In genomic region chr10:70376436-70377378, GRCh38 we compare ENCODE assay signal across 19 cellular contexts. TPM values are rescaled to one million over a fixed set of nuclear protein-coding genes. Genes with fewer than 3 reads are reported as not detected.
DNase-seq lines count a peak whose midpoint lies in the region; ATAC-seq, FAIRE-seq and TF ChIP-seq lines count a peak whose summit lies in the region.
"Had no signal": no experiment of that assay in that cellular context is flagged by ENCODE, and none has a peak within 500 bp of the region (broad histone marks: within the 10 kb centered on the region; RNA-seq: fewer than 3 reads in every experiment).

No MANE protein-coding gene starts in this region.

- H3K36me3 ChIP-seq in GM23338 (ENCODE audit: insufficient read depth) (no peaks in the 10 kb centered on the region; the same call in 1 of the 2 replicates), endothelial cell of umbilical vein (ENCODE audit: control insufficient read depth in 2 of 2, extremely low read depth in 1 of 2, insufficient read depth in 2 of 2, low read length in 2 of 2) (peaks cover 0 to 2% of the 10 kb centered on the region in 2 experiments), psoas muscle (ENCODE audit: insufficient read depth in 1 of 2, low read depth in 1 of 2) (peaks cover 0 to 31% of the 10 kb centered on the region in 2 donors), uterus (no peaks in the 10 kb centered on the region)

- no peak overlapping the region for H3K9ac ChIP-seq in endothelial cell of umbilical vein (replicated peaks; ENCODE audit: extremely low read depth, insufficient read depth, low read length)

- H3K9me3 ChIP-seq in endothelial cell of umbilical vein (replicated peaks; ENCODE audit: control insufficient read depth, insufficient read depth, low read length) (no peaks in the 10 kb centered on the region), psoas muscle (no peaks in the 10 kb centered on the region), uterus (peaks cover 0 to 3% of the 10 kb centered on the region in 2 donors)

- H3F3A ChIP-seq in GM23338 (replicated peaks; ENCODE audit: low read depth): peaks cover 9% of the 10 kb centered on the region; the same call in 1 of the 2 replicates

- POLR2A ChIA-PET in endothelial cell of umbilical vein (lab: Charles Lee): interaction anchor here (2.6 kb wide), 1 partner anchor 27 kb away, joined by 9 read pairs; the partner anchor contains the start of gene EIF4EBP2

- dilution Hi-C loops in endothelial cell of umbilical vein (cut with MboI; ENCODE audit: extremely low pct_ligation_motif_present, low sequenced_read_pairs): no loop called here

- H3K27me3 ChIP-seq in GM23338 (ENCODE audit: insufficient read depth) (peaks cover 13% of the 10 kb centered on the region), endothelial cell of umbilical vein (ENCODE audit: control insufficient read depth in 2 of 2, insufficient read depth in 2 of 2, low read length in 2 of 2) (no peaks in the 10 kb centered on the region), psoas muscle (ENCODE audit: insufficient read depth in 3 of 3, low read length in 2 of 3) (no peaks in the 10 kb centered on the region), uterus (no peaks in the 10 kb centered on the region)

- ATAC-seq in GM23338: no peak
- ATAC-seq in psoas muscle: peak in 1 of 4 donors; percentile 30
- ATAC-seq in GM18868 (IDR thresholded peaks at IDR 0.05; ENCODE audit: unreplicated experiment): no peak
- ATAC-seq: activated CD4-positive, CD25-positive, alpha-beta regulatory T cell treated with anti-CD3 and anti-CD28 coated beads, Interleukin-2, amount 50 U/mL, for 24 hours; heart right ventricle; stimulated activated memory B cell treated with anti-CD40 and anti-IgM and Interleukin-4, amounts not matched to agents 10 μg/mL and 1 μg/mL and 100 μg/mL, for 72 hours; T-cell had no signal

- H3K27ac ChIP-seq in GM23338 (ENCODE audit: low read depth): no peak overlapping the region
- H3K27ac ChIP-seq in endothelial cell of umbilical vein (ENCODE audit: insufficient read depth, low read depth, low read length): peak overlapping the region; percentile 88
- H3K27ac ChIP-seq in psoas muscle: peak overlapping the region; percentile 94
- no peak overlapping the region for H3K27ac ChIP-seq in uterus
- H3K27ac ChIP-seq: heart right ventricle had no signal

- no peaks in the 10 kb centered on the region for H3K9me1 ChIP-seq in endothelial cell of umbilical vein (replicated peaks; ENCODE audit: control insufficient read depth, extremely low read depth, insufficient read depth, low read length)

- H3K4me2 ChIP-seq in GM23338 (no peak overlapping the region), endothelial cell of umbilical vein (ENCODE audit: insufficient read depth, low read length) (peak overlapping the region; percentile 45)

- H4K20me1 ChIP-seq in GM23338 (replicated peaks; ENCODE audit: insufficient read depth) (peaks cover 14% of the 10 kb centered on the region), endothelial cell of umbilical vein (replicated peaks; ENCODE audit: control insufficient read depth, extremely low read depth, insufficient read depth, low read length) (no peaks in the 10 kb centered on the region)

- H3K27ac Mint-ChIP-seq in GM23338: peak overlapping the region; percentile 5; the same call in 1 of the 2 replicates
- H3K27ac Mint-ChIP-seq: stimulated activated memory B cell treated with anti-CD40 and anti-IgM and Interleukin-4, amounts not matched to agents 10 μg/mL and 1 μg/mL and 100 μg/mL, for 72 hours; T-cell had no signal

- no peaks in the 10 kb centered on the region for H3K9me2 ChIP-seq in GM23338 (ENCODE audit: insufficient read depth)

- H2AFZ ChIP-seq in GM23338: no peak overlapping the region
- H2AFZ ChIP-seq in endothelial cell of umbilical vein (ENCODE audit: low read depth, low read length): no peak overlapping the region

- H3K4me1 ChIP-seq in GM23338 (ENCODE audit: insufficient read depth) (peaks cover 10% of the 10 kb centered on the region; the same call in 1 of the 2 replicates), endothelial cell of umbilical vein (ENCODE audit: control insufficient read depth, extremely low read depth, insufficient read depth, low read length) (peaks cover 44% of the 10 kb centered on the region), psoas muscle (peaks cover 51% of the 10 kb centered on the region), uterus (peaks cover 3 to 5% of the 10 kb centered on the region in 2 donors)

- intact Hi-C loops in endothelial cell of umbilical vein (cut with micrococcal nuclease) (no loop called here), psoas muscle (cut with DNase I) (no loop called here), uterus (cut with DNase I; ENCODE audit: low total_unique reads) (no loop called here)

- TF ChIP-seq CTCF in GM23338 (conservative IDR thresholded peaks at IDR 0.05; ENCODE audit: low read depth in 2 of 2) (no peak), endothelial cell of umbilical vein (IDR thresholded peaks at IDR 0.05; ENCODE audit: extremely low read depth in 1 of 2, insufficient read depth in 1 of 2, low read depth in 1 of 2, low read length in 2 of 2) (no peak), psoas muscle (IDR thresholded peaks at IDR 0.05) (no peak), uterus (IDR thresholded peaks at IDR 0.05) (no peak)

- BruUV-seq in endothelial cell of umbilical vein (replicated peaks; lab: Mats Ljungman, UMichigan): no TSS peak

- CTCF ChIA-PET in endothelial cell of umbilical vein (lab: Charles Lee): interaction anchor here (0.9 to 6.0 kb wide), 9 partner anchors 9 to 206 kb away, joined by 3 to 55 read pairs (median 4); partner anchors contain the start of genes EIF4EBP2 and SAR1A

- H3K4me3 Mint-ChIP-seq in GM23338: no peak overlapping the region; the same call in 2 of the 3 replicates
- H3K4me3 Mint-ChIP-seq: CD4-positive, CD25-positive, alpha-beta regulatory T cell; central memory CD8-positive, alpha-beta T cell; stimulated activated memory B cell treated with anti-CD40 and anti-IgM and Interleukin-4, amounts not matched to agents 10 μg/mL and 1 μg/mL and 100 μg/mL, for 72 hours; T-cell had no signal

- peaks cover 16% of the 10 kb centered on the region for H3K27me3 Mint-ChIP-seq in GM23338 (ENCODE audit: insufficient read depth, low read depth, poor library complexity)
- H3K27me3 Mint-ChIP-seq: CD4-positive, CD25-positive, alpha-beta regulatory T cell; central memory CD8-positive, alpha-beta T cell; stimulated activated memory B cell treated with anti-CD40 and anti-IgM and Interleukin-4, amounts not matched to agents 10 μg/mL and 1 μg/mL and 100 μg/mL, for 72 hours; T-cell had no signal

- WGBS in psoas muscle, 3 donors: 69 to 85% (median 75%) methylated on average over 14 of the region's 14 CpGs

- H3K79me2 ChIP-seq in GM23338 (replicated peaks; ENCODE audit: insufficient read depth) (peaks cover 21% of the 10 kb centered on the region), endothelial cell of umbilical vein (ENCODE audit: control insufficient read depth, insufficient read depth, low read length) (no peaks in the 10 kb centered on the region)

- no peak overlapping the region for H3K4me3 ChIP-seq in GM23338
- no peak overlapping the region for H3K4me3 ChIP-seq in endothelial cell of umbilical vein (replicated peaks in 1 of 3; ENCODE audit: insufficient read depth in 1 of 3, low read depth in 1 of 3, low read length in 3 of 3)
- H3K4me3 ChIP-seq in psoas muscle: no peak overlapping the region
- no peak overlapping the region for H3K4me3 ChIP-seq in uterus
- H3K4me3 ChIP-seq: heart right ventricle had no signal

- peaks cover 2% of the 10 kb centered on the region; the same call in 1 of the 3 replicates for H3K9me3 Mint-ChIP-seq in GM23338

- H3K36me3 Mint-ChIP-seq in GM23338 (ENCODE audit: low read depth): peaks cover 30% of the 10 kb centered on the region; the same call in 2 of the 3 replicates
- H3K36me3 Mint-ChIP-seq: CD4-positive, CD25-positive, alpha-beta regulatory T cell; stimulated activated memory B cell treated with anti-CD40 and anti-IgM and Interleukin-4, amounts not matched to agents 10 μg/mL and 1 μg/mL and 100 μg/mL, for 72 hours; T-cell had no signal

- FAIRE-seq in RCC 7860 (lab: Jason Lieb, UNC) (no peak), endothelial cell of umbilical vein (lab: Jason Lieb, UNC) (peak; percentile 59)
- FAIRE-seq: H1 had no signal

- H3K4me1 Mint-ChIP-seq in GM23338: peaks cover 30% of the 10 kb centered on the region

- no peak for TF ChIP-seq POLR2A in endothelial cell of umbilical vein (IDR thresholded peaks at IDR 0.05; ENCODE audit: low read depth, low read length)
- TF ChIP-seq POLR2A in uterus (IDR thresholded peaks at IDR 0.05): no peak

- DNase-seq in GM23338 (ENCODE audit: low spot score): no peak
- DNase-seq in RCC 7860 (ENCODE audit: low spot score): peak; percentile 27
- DNase-seq in endothelial cell of umbilical vein (ENCODE audit: low read depth, low spot score): peak; percentile 41
- no peak for DNase-seq in psoas muscle
- no peak for DNase-seq in uterus
- DNase-seq in NK-92 treated with Interleukin-12 subunit alpha and Interleukin-12 subunit beta, amount 100 ng/mL, for 24 hours (lab: John Stamatoyannopoulos, UW): no peak
- no peak for DNase-seq in NCI-H345 (lab: John Stamatoyannopoulos, UW)
- DNase-seq: activated CD8-positive, alpha-beta memory T cell treated with anti-CD3 and anti-CD28 coated beads, Interleukin-2, amount 50 U/mL, for 4 hours; activated naive CD4-positive, alpha-beta T cell treated with anti-CD3 and anti-CD28 coated beads, Interleukin-2, amount 50 U/mL, for 16 hours; CD4-positive, CD25-positive, alpha-beta regulatory T cell; heart right ventricle; MM.1S; stimulated activated CD4-positive, alpha-beta T cell treated with anti-CD3 and anti-CD28 coated beads, Interleukin-4, amount 100 ng/mL, for 4 hours; T-cell had no signal

RNA-seq across cellular contexts. Expression of gene LRRC20, which starts 5.7 kb away (rescaled TPM):
- 43.3 and 43.9 TPM in 2 replicates for total RNA-seq in GM23338 (2014; rRNA removed; shearing (Covaris generic))
- polyA plus RNA-seq in GM23338 (2016; fragmentation: Nextera tagmentation; extraction: Ambion mirVana) (5.9 and 7.1 TPM in 2 replicates), endothelial cell of umbilical vein (19.8 and 24.4 TPM in 2 replicates), psoas muscle (100 to 1,000 TPM in 1 of 3 donors, 10 to 100 TPM in 2; 26.4 to 153 (median 67.2) TPM)
- total RNA-seq in endothelial cell of umbilical vein (9.6 and 14.7 TPM in 2 replicates), psoas muscle (100 to 1,000 TPM in 3 of 4 donors, 10 to 100 TPM in 1; 66.1 to 143 (median 140) TPM), uterus (10 to 100 TPM in 1 of 4 donors, 1 to 10 TPM in 2, under 1 TPM in 1; 0.29 to 12.1 (median 3.8) TPM)
- polyA plus RNA-seq in endothelial cell of umbilical vein (2011; cell fraction: cytosol; rRNA removed): 23.0 and 24.0 TPM in 2 replicates
- polyA plus RNA-seq in endothelial cell of umbilical vein (2011; cell fraction: nucleus; rRNA removed): 12.8 and 13.7 TPM in 2 replicates
- polyA plus RNA-seq in endothelial cell of umbilical vein (2012): 19.4 and 23.9 TPM in 2 replicates
- 7.3 and 21.0 TPM in 2 replicates for polyA minus RNA-seq in endothelial cell of umbilical vein
- polyA minus RNA-seq in endothelial cell of umbilical vein (2011; cell fraction: cytosol; rRNA and poly(A)+ RNA removed): 3.2 TPM
- 2.9 and 4.5 TPM in 2 replicates for polyA minus RNA-seq in endothelial cell of umbilical vein (2011; cell fraction: nucleus; rRNA and poly(A)+ RNA removed)

RNA-seq across cellular contexts. Expression of gene EIF4EBP2, which starts 27.2 kb away (rescaled TPM):
- 131 and 138 TPM in 2 replicates for total RNA-seq in GM23338 (2014; rRNA removed; shearing (Covaris generic))
- polyA plus RNA-seq in GM23338 (2016; fragmentation: Nextera tagmentation; extraction: Ambion mirVana): 40.5 and 42.0 TPM in 2 replicates
- total RNA-seq in endothelial cell of umbilical vein: 46.6 and 47.0 TPM in 2 replicates
- 13.9 and 18.2 TPM in 2 replicates for polyA plus RNA-seq in endothelial cell of umbilical vein
- polyA plus RNA-seq in endothelial cell of umbilical vein (2011; cell fraction: cytosol; rRNA removed): 17.6 and 19.9 TPM in 2 replicates
- 13.5 and 15.6 TPM in 2 replicates for polyA plus RNA-seq in endothelial cell of umbilical vein (2011; cell fraction: nucleus; rRNA removed)
- polyA plus RNA-seq in endothelial cell of umbilical vein (2012): 29.8 and 35.4 TPM in 2 replicates
- polyA minus RNA-seq in endothelial cell of umbilical vein: 41.3 and 43.9 TPM in 2 replicates
- 22.1 TPM for polyA minus RNA-seq in endothelial cell of umbilical vein (2011; cell fraction: cytosol; rRNA and poly(A)+ RNA removed)
- 13.1 and 20.5 TPM in 2 replicates for polyA minus RNA-seq in endothelial cell of umbilical vein (2011; cell fraction: nucleus; rRNA and poly(A)+ RNA removed)
- 10 to 100 TPM; 41.3 to 75.0 (median 62.0) TPM for total RNA-seq in psoas muscle
- polyA plus RNA-seq in psoas muscle: 10 to 100 TPM; 13.0 to 76.6 (median 33.8) TPM
- total RNA-seq in uterus: 10 to 100 TPM; 26.9 to 70.3 (median 46.3) TPM

Comparison
In these comparisons a context has a peak if more than half of its experiments do, and no peak if none do; other contexts are left out.
1. DNase-seq: peak in RCC 7860 (single experiment) and endothelial cell of umbilical vein (single experiment); none in GM23338 (single experiment), psoas muscle (0 of 2), uterus (0 of 2), NK-92 treated with Interleukin-12 subunit alpha and Interleukin-12 subunit beta, amount 100 ng/mL, for 24 hours (single experiment) and NCI-H345 (single experiment).
2. H3K27ac ChIP-seq: peak in endothelial cell of umbilical vein (single experiment) and psoas muscle (single experiment); none in GM23338 (single experiment) and uterus (0 of 2).